In the genomic region with DNA sequence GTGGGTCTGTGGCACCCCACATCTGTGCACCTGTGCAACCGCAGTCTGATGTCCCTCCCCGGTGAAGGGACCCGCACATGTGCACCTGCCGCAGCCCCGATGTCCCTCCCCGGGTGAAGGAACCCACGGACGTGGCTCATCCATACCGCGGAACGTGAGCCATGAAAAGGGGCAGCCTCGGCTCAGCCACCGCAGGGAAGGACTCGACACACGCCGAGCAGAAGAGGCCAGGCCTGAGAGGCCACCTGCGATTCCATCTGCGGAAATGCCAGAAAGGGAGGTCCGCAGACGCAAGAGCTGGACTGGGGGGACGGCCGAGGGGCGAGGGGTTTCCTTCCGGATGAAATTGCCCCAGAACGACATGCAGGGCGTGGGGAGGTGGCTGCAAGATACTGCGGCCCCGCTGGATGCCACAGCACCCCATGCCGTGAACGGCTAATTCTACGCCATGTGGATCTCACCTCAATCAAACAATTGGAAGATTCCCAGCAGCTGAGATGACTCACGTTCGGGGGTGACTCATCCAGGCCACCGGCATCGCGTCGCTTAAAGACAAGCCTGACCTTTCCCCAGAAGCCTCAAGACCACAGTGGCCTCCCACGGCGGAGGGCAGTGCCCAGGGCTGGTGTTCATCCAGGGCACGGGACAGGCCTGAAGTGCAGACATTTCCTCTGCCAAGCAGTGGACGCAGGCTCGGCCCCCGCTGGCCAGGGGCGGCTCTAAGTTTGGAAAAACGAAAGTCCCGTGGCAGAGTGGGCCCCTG, we compare ENCODE assay signal across 8 cellular contexts. TPM values are rescaled to one million over a fixed set of nuclear protein-coding genes. Genes with fewer than 3 reads are reported as not detected.
DNase-seq lines count a peak whose midpoint lies in the region; ATAC-seq lines count a peak whose summit lies in the region.

No MANE protein-coding gene starts in this region.

- H3K36me3 ChIP-seq in GM23248 (ENCODE audit: low read depth) = no peaks in the 10 kb centered on the region
- H3K36me3 ChIP-seq in naive thymus-derived CD4-positive, alpha-beta T cell (ENCODE audit: control insufficient read depth in 2 of 3, insufficient read depth in 3 of 3, low read length in 3 of 3) = no peaks in the 10 kb centered on the region

- in situ Hi-C loops in GM23248 (cut with MboI) = no loop called here

- CTCF ChIA-PET in naive thymus-derived CD4-positive, alpha-beta T cell (lab: Charles Lee) = no interaction called here

- intact Hi-C loops in naive thymus-derived CD4-positive, alpha-beta T cell (cut with micrococcal nuclease) = no loop called here

- H3K9me3 ChIP-seq in GM23248 (ENCODE audit: low read depth) = no peaks in the 10 kb centered on the region
- H3K9me3 ChIP-seq in T-helper 17 cell (ENCODE audit: control insufficient read depth, low read length, poor library complexity, severe bottlenecking) = no peaks in the 10 kb centered on the region
- H3K9me3 ChIP-seq in naive thymus-derived CD4-positive, alpha-beta T cell (ENCODE audit: control insufficient read depth in 2 of 3, low read length in 3 of 3) = no peaks in the 10 kb centered on the region

- H3K9me2 ChIP-seq in GM23248 (ENCODE audit: insufficient read depth) = no peaks in the 10 kb centered on the region

- H3K79me2 ChIP-seq in GM23248 (ENCODE audit: insufficient read depth) = no peaks in the 10 kb centered on the region

- no peaks in the 10 kb centered on the region for H3K27me3 Mint-ChIP-seq in T-helper 17 cell
- peaks cover 0 to 29% (median 0%) of the 10 kb centered on the region in 5 donors for H3K27me3 Mint-ChIP-seq in naive thymus-derived CD4-positive, alpha-beta T cell

- H3K4me3 ChIP-seq in GM23248 = no peak overlapping the region
- H3K4me3 ChIP-seq in naive thymus-derived CD4-positive, alpha-beta T cell (ENCODE audit: low read length) = no peak overlapping the region

- no peaks in the 10 kb centered on the region for H3K9me3 Mint-ChIP-seq in naive thymus-derived CD4-positive, alpha-beta T cell

- H3K27ac ChIP-seq in GM23248 = no peak overlapping the region
- H3K27ac ChIP-seq in naive thymus-derived CD4-positive, alpha-beta T cell (ENCODE audit: low read depth, low read length) = no peak overlapping the region

- H3K27me3 ChIP-seq in GM23248 (replicated peaks; ENCODE audit: insufficient read depth) = peaks cover 17% of the 10 kb centered on the region
- H3K27me3 ChIP-seq in naive thymus-derived CD4-positive, alpha-beta T cell (ENCODE audit: control insufficient read depth in 2 of 2, insufficient read depth in 2 of 2, low read length in 2 of 2) = no peaks in the 10 kb centered on the region

- 57 to 61% methylated on average over 42 to 46 of the region's 46 CpGs for WGBS in GM23248 (ENCODE audit: low coverage in 1 of 2, low lambda C conversion rate in 2 of 2, missing lambda C conversion rate in 2 of 2), 2 experiments

- H3K27ac Mint-ChIP-seq in T-helper 17 cell = peak overlapping the region; percentile 72
- H3K27ac Mint-ChIP-seq in naive thymus-derived CD4-positive, alpha-beta T cell = peak overlapping the region in 7 of 9 donors; percentile 21 to 79 (median 51)

- H3K9ac ChIP-seq in GM23248 = no peak overlapping the region

- DNase-seq in GM23248 = peak; percentile 86
- DNase-seq in T-helper 17 cell = peak in 2 of 3 donors; percentile 28 to 31
- peak; percentile 66 for DNase-seq in amniotic stem cell (lab: John Stamatoyannopoulos, UW)
- peak in 2 of 9 donors; percentile 30 to 77 for DNase-seq in naive thymus-derived CD4-positive, alpha-beta T cell
- DNase-seq in ureter (ENCODE audit: low spot score) = peak; percentile 69

- no peaks in the 10 kb centered on the region for H3F3A ChIP-seq in GM23248 (ENCODE audit: insufficient read depth)

- peak overlapping the region; percentile 72 for H3K4me3 Mint-ChIP-seq in T-helper 17 cell
- peak overlapping the region in 4 of 10 donors; percentile 26 to 44 (median 32) for H3K4me3 Mint-ChIP-seq in naive thymus-derived CD4-positive, alpha-beta T cell

- H3K36me3 Mint-ChIP-seq in T-helper 17 cell (ENCODE audit: low read depth) = no peaks in the 10 kb centered on the region
- H3K36me3 Mint-ChIP-seq in naive thymus-derived CD4-positive, alpha-beta T cell = no peaks in the 10 kb centered on the region

- H2AFZ ChIP-seq in GM23248 = no peak overlapping the region

- H3K4me1 ChIP-seq in GM23248 (ENCODE audit: insufficient read depth) = peaks cover 8% of the 10 kb centered on the region; the same call in 1 of the 2 replicates
- peaks cover 33 to 48% of the 10 kb centered on the region in 2 donors for H3K4me1 ChIP-seq in naive thymus-derived CD4-positive, alpha-beta T cell (ENCODE audit: control insufficient read depth in 2 of 2, insufficient read depth in 2 of 2, low read length in 2 of 2)

- no peak overlapping the region for H3K4me2 ChIP-seq in GM23248 (ENCODE audit: unreplicated experiment)

- ATAC-seq in T-helper 17 cell (peak; percentile 54), HG02884 (IDR thresholded peaks at IDR 0.05; ENCODE audit: unreplicated experiment) (no peak), GM18511 (IDR thresholded peaks at IDR 0.05; ENCODE audit: unreplicated experiment) (no peak), GM18873 (IDR thresholded peaks at IDR 0.05; ENCODE audit: low FRiP score, unreplicated experiment) (no peak)
- ATAC-seq in naive thymus-derived CD4-positive, alpha-beta T cell = no peak

- POLR2A ChIA-PET in naive thymus-derived CD4-positive, alpha-beta T cell (lab: Charles Lee) = no interaction called here

- peaks cover 30% of the 10 kb centered on the region for H3K4me1 Mint-ChIP-seq in T-helper 17 cell
- H3K4me1 Mint-ChIP-seq in naive thymus-derived CD4-positive, alpha-beta T cell = peaks cover 15 to 56% (median 37%) of the 10 kb centered on the region in 7 donors

- no peaks in the 10 kb centered on the region for H4K20me1 ChIP-seq in GM23248 (ENCODE audit: insufficient read depth)

RNA-seq across cellular contexts. Expression of a gene that starts 21.0 kb away (rescaled TPM):
- 0.43 and 0.89 TPM in 2 replicates for total RNA-seq in GM23248 (2014; rRNA removed; shearing (Covaris generic))
- polyA plus RNA-seq in GM23248 (2016; fragmentation: Nextera tagmentation; extraction: Ambion mirVana) = 0.08 and 0.15 TPM in 2 replicates
- total RNA-seq in T-helper 17 cell (1 to 10 TPM; 1.1 to 3.1 TPM), ureter (0.73 TPM)
- 1 to 10 TPM in 4 of 5 experiments, under 1 TPM in 1; 0.07 to 5.4 (median 4.7) TPM for total RNA-seq in naive thymus-derived CD4-positive, alpha-beta T cell
- polyA plus RNA-seq in naive thymus-derived CD4-positive, alpha-beta T cell = 1 to 10 TPM; 2.3 to 3.1 TPM

RNA-seq across cellular contexts. Expression of a gene that starts 31.8 kb away (rescaled TPM):
- total RNA-seq in GM23248 (2014; rRNA removed; shearing (Covaris generic)) = 37.8 and 53.0 TPM in 2 replicates
- polyA plus RNA-seq in GM23248 (2016; fragmentation: Nextera tagmentation; extraction: Ambion mirVana) = 23.1 and 24.6 TPM in 2 replicates
- total RNA-seq in T-helper 17 cell (10 to 100 TPM; 44.4 to 45.6 TPM), ureter (32.1 TPM)
- total RNA-seq in naive thymus-derived CD4-positive, alpha-beta T cell = 10 to 100 TPM; 25.9 to 63.1 (median 43.1) TPM
- 10 to 100 TPM; 10.6 to 19.4 TPM for polyA plus RNA-seq in naive thymus-derived CD4-positive, alpha-beta T cell
